Comparison of ENCODE assay signal across 17 cellular contexts in the genomic region with DNA sequence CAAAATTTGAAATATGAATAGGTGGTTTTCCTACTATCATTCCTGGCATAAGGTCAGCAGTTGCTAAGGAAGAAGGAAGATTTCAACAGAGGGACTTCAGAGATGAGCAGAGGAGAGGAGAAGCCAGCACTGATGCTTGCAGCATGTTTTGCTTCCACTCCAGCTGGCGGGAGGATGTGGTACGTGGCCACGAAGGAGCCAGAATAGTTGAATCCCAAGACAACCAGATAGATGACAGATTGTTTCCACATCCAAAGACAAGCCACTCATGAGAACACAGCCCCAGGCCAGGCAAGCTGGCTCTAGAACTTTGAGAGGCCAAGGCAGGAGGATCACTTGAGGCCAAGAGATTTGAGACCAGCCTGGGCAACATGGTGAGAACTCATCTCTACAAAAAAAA. TPM values are rescaled to one million over a fixed set of nuclear protein-coding genes. Genes with fewer than 3 reads are reported as not detected.
"Had no signal": no experiment of that assay in that cellular context is flagged by ENCODE, and none has a peak within 500 bp of the region (broad histone marks: within the 10 kb centered on the region; RNA-seq: fewer than 3 reads in every experiment).

No MANE protein-coding gene starts in this region.

- H3K27ac Mint-ChIP-seq: activated naive CD8-positive, alpha-beta T cell; nephron had no signal

- H3K4me3 ChIP-seq: breast epithelium, hepatocyte, psoas muscle, spleen, stomach had no signal

- H3K9me3 ChIP-seq: breast epithelium, psoas muscle, spleen, stomach had no signal

- DNase-seq: activated T-cell treated with anti-CD3 and anti-CD28 coated beads, Interleukin-2, amount 50 U/mL, for 48 hours; aorta; dermis blood vessel endothelial cell; erythroblast; left ventricle myocardium superior; mesendoderm; occipital lobe; spleen; stimulated activated CD8-positive, alpha-beta memory T cell treated with anti-CD3 and anti-CD28 coated beads, Interleukin-4, amount 100 ng/mL, for 48 hours; stomach had no signal

- H3K27ac ChIP-seq: breast epithelium, hepatocyte, psoas muscle, spleen, stomach had no signal

- H3K36me3 ChIP-seq: breast epithelium, spleen, stomach had no signal

- H3K9me3 Mint-ChIP-seq: nephron had no signal

- H3K4me3 Mint-ChIP-seq: activated naive CD8-positive, alpha-beta T cell; nephron had no signal

- H3K4me1 ChIP-seq: breast epithelium, psoas muscle, spleen, stomach had no signal

- H3K4me1 Mint-ChIP-seq: nephron had no signal

- ATAC-seq: left ventricle myocardium superior, psoas muscle, sciatic nerve had no signal

- H3K27me3 Mint-ChIP-seq: activated naive CD8-positive, alpha-beta T cell had no signal

- H3K27me3 ChIP-seq: breast epithelium, hepatocyte, spleen, stomach had no signal

RNA-seq across cellular contexts. Expression of a gene that starts 15.1 kb away (rescaled TPM):
- total RNA-seq: dermis blood vessel endothelial cell, kidney epithelial cell, left ventricle myocardium superior, occipital lobe, sciatic nerve had no signal
- polyA plus RNA-seq: aorta had no signal
